Comparison of ENCODE assay signal across 11 cellular contexts in genomic region chr3:52091566-52092290, GRCh38. TPM values are rescaled to one million over a fixed set of nuclear protein-coding genes. Genes with fewer than 3 reads are reported as not detected.
A peak's percentile ranks its signal among the peaks of the same experiment; 100 is the strongest.
DNase-seq lines count a peak whose midpoint lies in the region; ATAC-seq and TF ChIP-seq lines count a peak whose summit lies in the region.
"Had no signal": no experiment of that assay in that cellular context is flagged by ENCODE, and none has a peak within 500 bp of the region (broad histone marks: within the 10 kb centered on the region; RNA-seq: fewer than 3 reads in every experiment).

No MANE protein-coding gene starts in this region.

- H3K27me3 ChIP-seq in colonic mucosa = no peaks in the 10 kb centered on the region
- H3K27me3 ChIP-seq: ovary had no signal

- H3K27me3 Mint-ChIP-seq in CD14-positive monocyte (ENCODE audit: low read depth in 3 of 3) = peaks cover 0 to 3% (median 0%) of the 10 kb centered on the region in 3 donors
- no peaks in the 10 kb centered on the region for H3K27me3 Mint-ChIP-seq in WTC11 (ENCODE audit: low read depth)
- H3K27me3 Mint-ChIP-seq in progenitor cell of endocrine pancreas = no peaks in the 10 kb centered on the region
- H3K27me3 Mint-ChIP-seq: central memory CD8-positive, alpha-beta T cell had no signal

- no peaks in the 10 kb centered on the region for H3K9me3 Mint-ChIP-seq in CD14-positive monocyte
- H3K9me3 Mint-ChIP-seq in WTC11 = no peaks in the 10 kb centered on the region
- H3K9me3 Mint-ChIP-seq in progenitor cell of endocrine pancreas (ENCODE audit: low read depth) = no peaks in the 10 kb centered on the region
- H3K9me3 Mint-ChIP-seq: central memory CD8-positive, alpha-beta T cell had no signal

- no peaks in the 10 kb centered on the region for H3K4me1 ChIP-seq in colonic mucosa

- H3K4me3 Mint-ChIP-seq in CD14-positive monocyte = no peak overlapping the region
- H3K4me3 Mint-ChIP-seq in WTC11 = no peak overlapping the region
- H3K4me3 Mint-ChIP-seq in progenitor cell of endocrine pancreas (ENCODE audit: low read depth) = no peak overlapping the region
- H3K4me3 Mint-ChIP-seq: central memory CD8-positive, alpha-beta T cell had no signal

- H3K4me1 Mint-ChIP-seq in CD14-positive monocyte (peaks cover 46% of the 10 kb centered on the region), WTC11 (no peaks in the 10 kb centered on the region), progenitor cell of endocrine pancreas (ENCODE audit: low read depth) (peaks cover 6% of the 10 kb centered on the region)

- intact Hi-C loops in CD14-positive monocyte (cut with micrococcal nuclease) = no loop called here
- intact Hi-C loops in left cardiac atrium (cut with DNase I) = no loop called here
- intact Hi-C loops in colonic mucosa (cut with DNase I) = no loop called here

- POLR2A ChIA-PET in WTC11 (lab: Charles Lee) = no interaction called here

- H3K36me3 ChIP-seq in colonic mucosa = no peaks in the 10 kb centered on the region
- H3K36me3 ChIP-seq: ovary had no signal

- H3K27ac ChIP-seq in colonic mucosa = no peak overlapping the region
- H3K27ac ChIP-seq: ovary had no signal

- H3K9ac ChIP-seq in colonic mucosa (ENCODE audit: low read depth in 2 of 2, low read length in 2 of 2) = no peak overlapping the region

- H3K36me3 Mint-ChIP-seq in CD14-positive monocyte = peaks cover 26 to 46% of the 10 kb centered on the region in 2 donors
- H3K36me3 Mint-ChIP-seq in WTC11 = peaks cover 14% of the 10 kb centered on the region; the same call in 1 of the 2 replicates
- peaks cover 1% of the 10 kb centered on the region for H3K36me3 Mint-ChIP-seq in progenitor cell of endocrine pancreas (ENCODE audit: insufficient read depth)

- H3K27ac Mint-ChIP-seq in CD14-positive monocyte (peak overlapping the region in 2 of 7 donors; percentile 60 to 68), WTC11 (peak overlapping the region; percentile 91; the same call in 1 of the 2 replicates), progenitor cell of endocrine pancreas (peak overlapping the region; percentile 1)

- CTCF ChIA-PET in WTC11 (lab: Charles Lee) = interaction anchor here (0.8 to 3.2 kb wide), 8 partner anchors 9 to 151 kb away, joined by 3 to 18 read pairs (median 6); partner anchors contain the start of genes DUSP7 and RRP9

- H3K4me3 ChIP-seq in colonic mucosa = no peak overlapping the region
- H3K4me3 ChIP-seq: ovary had no signal

- peak; percentile 19 for DNase-seq in CD14-positive monocyte (ENCODE audit: low spot score)
- DNase-seq in WTC11 (ENCODE audit: low spot score) = no peak
- peak; percentile 15 for DNase-seq in left cardiac atrium
- DNase-seq in progenitor cell of endocrine pancreas (ENCODE audit: low spot score, unreplicated experiment) = no peak
- DNase-seq in NCI-H774 (lab: John Stamatoyannopoulos, UW) = no peak
- no peak for DNase-seq in colonic mucosa
- DNase-seq in DMS79 (lab: John Stamatoyannopoulos, UW) = no peak
- DNase-seq: NCI-H510A had no signal

- ATAC-seq in WTC11 (no peak), left cardiac atrium (no peak), SK-N-SH treated with all-trans-retinoic acid at 6 μM for 48 hours (no peak)

- H3K9me3 ChIP-seq in colonic mucosa = no peaks in the 10 kb centered on the region
- H3K9me3 ChIP-seq: ovary had no signal

- TF ChIP-seq CTCF in CD14-positive monocyte (IDR thresholded peaks at IDR 0.05) (no peak), WTC11 (IDR thresholded peaks at IDR 0.05) (no peak), progenitor cell of endocrine pancreas (IDR thresholded peaks at IDR 0.05; ENCODE audit: unreplicated experiment) (no peak), colonic mucosa (IDR thresholded peaks at IDR 0.05) (no peak)

TF ChIP-seq in WTC11, 78 proteins besides CTCF, POLR2A, EP300 and RAD21 (continues in another document):
- no peak for TF ChIP-seq CBFB (CRISPR knock-in tag; IDR thresholded peaks at IDR 0.05; ENCODE audit: low read depth)
- no peak for TF ChIP-seq ZNF416 (CRISPR knock-in tag; IDR thresholded peaks at IDR 0.05)
- TF ChIP-seq CDX4 (CRISPR knock-in tag; IDR thresholded peaks at IDR 0.05; ENCODE audit: borderline replicate concordance) = no peak
- no peak for TF ChIP-seq IRF1 (CRISPR knock-in tag; IDR thresholded peaks at IDR 0.05)
- TF ChIP-seq USF1 (CRISPR knock-in tag; IDR thresholded peaks at IDR 0.05) = no peak
- no peak for TF ChIP-seq USF2 (CRISPR knock-in tag; IDR thresholded peaks at IDR 0.05)

TF ChIP-seq in SK-N-SH treated with all-trans-retinoic acid at 6 μM for 48 hours, 23 proteins besides CTCF, POLR2A, EP300 and RAD21:
- TF ChIP-seq ZC3H10 (CRISPR knock-in tag; IDR thresholded peaks at IDR 0.05) (no peak), SNAI2 (CRISPR knock-in tag; IDR thresholded peaks at IDR 0.05) (no peak), TCF4 (CRISPR knock-in tag; IDR thresholded peaks at IDR 0.05; ENCODE audit: borderline replicate concordance) (no peak), RARB (CRISPR knock-in tag; IDR thresholded peaks at IDR 0.05) (no peak), BACH2 (CRISPR knock-in tag; IDR thresholded peaks at IDR 0.05; ENCODE audit: borderline replicate concordance) (no peak), TSHZ2 (CRISPR knock-in tag; IDR thresholded peaks at IDR 0.05) (no peak), GLIS3 (CRISPR knock-in tag; IDR thresholded peaks at IDR 0.05) (no peak), ARNTL (CRISPR knock-in tag; IDR thresholded peaks at IDR 0.05; ENCODE audit: borderline replicate concordance, low read depth) (no peak), TOX (CRISPR knock-in tag; IDR thresholded peaks at IDR 0.05; ENCODE audit: borderline replicate concordance) (no peak), CSDC2 (CRISPR knock-in tag; IDR thresholded peaks at IDR 0.05) (no peak), CREB5 (CRISPR knock-in tag; IDR thresholded peaks at IDR 0.05; ENCODE audit: low read depth) (no peak)

RNA-seq across cellular contexts. Expression of gene DUSP7, which starts 35.4 kb away (rescaled TPM):
- polyA plus RNA-seq in CD14-positive monocyte = 1 to 10 TPM; 2.8 to 3.9 TPM
- total RNA-seq in WTC11 (2021) (15.9 to 18.8 TPM (median 16.2 TPM) in 3 replicates), left cardiac atrium (10 to 100 TPM; 24.6 to 39.3 TPM), progenitor cell of endocrine pancreas (10.1 and 10.3 TPM in 2 replicates), colonic mucosa (1 to 10 TPM; 9.5 to 9.8 TPM)

Comparison
In these comparisons a context has a peak if more than half of its experiments do, and no peak if none do; other contexts are left out.
1. DNase-seq: peak in CD14-positive monocyte (single experiment) and left cardiac atrium (single experiment); none in WTC11 (single experiment), progenitor cell of endocrine pancreas (single experiment), NCI-H774 (single experiment), colonic mucosa (single experiment) and DMS79 (single experiment).